Comparison of ENCODE assay signal across 33 cellular contexts in genomic region chr3:62462790-62463186, GRCh38.
"Had no signal": no experiment of that assay in that cellular context is flagged by ENCODE, and none has a peak within 500 bp of the region (broad histone marks: within the 10 kb centered on the region; RNA-seq: fewer than 3 reads in every experiment).

No MANE protein-coding gene starts in this region.

- H3K27ac ChIP-seq: KMS-11 had no signal

- DNase-seq: Karpas-422, Kasumi-1, MM.1S, MV-4-11, NCI-H1048, NCI-H1092, NCI-H1092 treated with DMSO at 0.1 percent for 48 hours, NCI-H1105, NCI-H1105 treated with DMSO at 0.1 percent for 48 hours, NCI-H1417, NCI-H1417 treated with DMSO at 0.1 percent for 48 hours, NCI-H1436, NCI-H1436 treated with DMSO at 0.1 percent for 48 hours, NCI-H146, NCI-H1694, NCI-H1694 treated with DMSO at 0.1 percent for 48 hours, NCI-H187, NCI-H187 treated with DMSO at 0.1 percent for 48 hours, NCI-H1930, NCI-H2029, NCI-H2029 treated with DMSO at 0.1 percent for 48 hours, NCI-H2081, NCI-H2081 treated with DMSO at 0.1 percent for 48 hours, NCI-H2107, NCI-H2171, NCI-H2171 treated with DMSO at 0.1 percent for 48 hours, NCI-H2227 treated with DMSO at 0.1 percent for 48 hours, NCI-H345, NCI-H446, NCI-H446 treated with DMSO at 0.1 percent for 48 hours, NCI-H510A, NCI-H510A treated with DMSO at 0.1 percent for 48 hours had no signal

- H3K4me2 ChIP-seq: KMS-11 had no signal
